Comparison of ENCODE assay signal across 8 cellular contexts in the genomic region with DNA sequence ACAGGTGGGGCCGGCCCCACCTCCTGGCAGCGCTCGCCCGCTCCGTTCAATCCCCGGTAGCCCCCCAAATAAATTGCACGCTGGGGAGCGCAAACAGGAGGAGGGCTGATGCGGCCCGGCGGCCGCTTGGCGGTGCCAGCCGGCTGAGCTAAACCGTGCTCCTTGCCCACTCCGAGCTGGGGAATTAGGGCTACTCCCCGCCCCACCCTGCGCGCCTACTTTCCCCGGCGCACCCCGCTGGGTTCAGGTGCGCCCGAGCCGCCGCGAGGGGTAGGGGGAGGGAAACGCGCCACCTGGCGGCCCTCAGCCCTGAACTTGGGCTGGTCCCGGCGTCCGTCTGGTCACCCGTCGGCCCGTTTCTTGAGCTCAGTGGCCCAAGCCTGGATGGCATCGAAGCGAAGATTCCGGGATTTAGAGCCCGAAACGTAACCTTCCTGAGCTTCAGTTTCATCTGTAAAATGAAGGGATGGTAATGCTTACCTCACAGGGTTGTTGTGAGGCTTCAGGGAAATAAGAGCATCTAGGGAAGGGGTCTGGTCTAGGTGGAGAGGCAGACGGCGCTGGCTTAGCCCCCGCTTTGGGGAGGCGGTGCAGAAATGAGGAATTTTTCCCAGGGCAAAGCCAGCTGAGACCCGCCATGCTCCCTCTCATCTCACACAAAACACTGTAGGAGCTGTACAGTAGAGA. TPM values are rescaled to one million over a fixed set of nuclear protein-coding genes. Genes with fewer than 3 reads are reported as not detected.
DNase-seq lines count a peak whose midpoint lies in the region; ATAC-seq and TF ChIP-seq lines count a peak whose summit lies in the region.

No MANE protein-coding gene starts in this region.

- no peaks in the 10 kb centered on the region for H3K36me3 Mint-ChIP-seq in activated T-helper 17 cell treated with anti-CD3 and anti-CD28 coated beads, Interleukin-2, amount 50 U/mL, for 72 hours (ENCODE audit: low read depth)

- H3K4me2 ChIP-seq in neuronal stem cell (ENCODE audit: insufficient read depth, low read length, poor library complexity, severe bottlenecking), result peak overlapping the region; percentile 96

- peaks cover 0 to 4% of the 10 kb centered on the region in 2 donors for H3K36me3 ChIP-seq in neuronal stem cell (replicated peaks in 1 of 2; ENCODE audit: control insufficient read depth in 2 of 2, insufficient read depth in 2 of 2, low read length in 2 of 2)
- no peaks in the 10 kb centered on the region for H3K36me3 ChIP-seq in suprapubic skin

- peak overlapping the region; percentile 67 for H3K23ac ChIP-seq in neuronal stem cell (ENCODE audit: low read depth, low read length, poor library complexity)

- H3K9me3 ChIP-seq in neuronal stem cell (replicated peaks in 1 of 2; ENCODE audit: control insufficient read depth in 2 of 2, insufficient read depth in 1 of 2, low read depth in 1 of 2, low read length in 2 of 2), result peaks cover 0 to 6% of the 10 kb centered on the region in 2 donors
- H3K9me3 ChIP-seq in suprapubic skin, result no peaks in the 10 kb centered on the region

- no peak overlapping the region for H4K8ac ChIP-seq in neuronal stem cell (ENCODE audit: low read depth, low read length)

- H2BK5ac ChIP-seq in neuronal stem cell (ENCODE audit: low read length), result no peak overlapping the region

- no peak overlapping the region for H4K91ac ChIP-seq in neuronal stem cell (ENCODE audit: low read depth, low read length, poor library complexity)

- H3K4me3 ChIP-seq in neuronal stem cell (ENCODE audit: low read length in 2 of 2) (peak overlapping the region; percentile 91 to 93), suprapubic skin (peak overlapping the region; percentile 82)

- peak; percentile 69 for ATAC-seq in GM19351 (IDR thresholded peaks at IDR 0.05; ENCODE audit: unreplicated experiment)
- ATAC-seq in HG03457 (IDR thresholded peaks at IDR 0.05; ENCODE audit: unreplicated experiment), result peak; percentile 53
- ATAC-seq in activated T-helper 17 cell treated with anti-CD3 and anti-CD28 coated beads, Interleukin-2, amount 50 U/mL, for 72 hours (replicated peaks), result peak; percentile 92

- no peaks in the 10 kb centered on the region for H3K4me1 Mint-ChIP-seq in activated T-helper 17 cell treated with anti-CD3 and anti-CD28 coated beads, Interleukin-2, amount 50 U/mL, for 72 hours

- H3K27ac ChIP-seq in neuronal stem cell (replicated peaks; ENCODE audit: low read length) (no peak overlapping the region), suprapubic skin (peak overlapping the region; percentile 77)

- H3K4me1 ChIP-seq in neuronal stem cell (ENCODE audit: control insufficient read depth in 2 of 2, insufficient read depth in 1 of 2, low read depth in 1 of 2, low read length in 2 of 2), result peaks cover 19 to 28% of the 10 kb centered on the region in 2 donors
- peaks cover 29% of the 10 kb centered on the region for H3K4me1 ChIP-seq in suprapubic skin

- peak overlapping the region; percentile 56 for H3K4me3 Mint-ChIP-seq in activated T-helper 17 cell treated with anti-CD3 and anti-CD28 coated beads, Interleukin-2, amount 50 U/mL, for 72 hours

- DNase-seq in Ammon's horn (ENCODE audit: low spot score), result peak; percentile 62
- DNase-seq in OCI-M1 (lab: John Stamatoyannopoulos, UW), result peak; percentile 59
- peak; percentile 16 for DNase-seq in foreskin melanocyte
- DNase-seq in neuronal stem cell (ENCODE audit: low spot score), result no peak
- peak; percentile 71 to 83 for DNase-seq in suprapubic skin (ENCODE audit: low spot score in 2 of 2)

- H3K27ac Mint-ChIP-seq in activated T-helper 17 cell treated with anti-CD3 and anti-CD28 coated beads, Interleukin-2, amount 50 U/mL, for 72 hours, result no peak overlapping the region

- TF ChIP-seq POLR2A in suprapubic skin (IDR thresholded peaks at IDR 0.05), result no peak

- no peak overlapping the region for H2BK15ac ChIP-seq in neuronal stem cell (ENCODE audit: low read length)

- H2BK12ac ChIP-seq in neuronal stem cell (ENCODE audit: low read length), result no peak overlapping the region

- H3K9ac ChIP-seq in neuronal stem cell (ENCODE audit: low read depth, low read length, poor library complexity), result peak overlapping the region; percentile 5

- H2BK120ac ChIP-seq in neuronal stem cell (ENCODE audit: low read depth, low read length), result no peak overlapping the region

- H3K79me1 ChIP-seq in neuronal stem cell (ENCODE audit: low read depth, low read length), result no peaks in the 10 kb centered on the region

- WGBS in neuronal stem cell (ENCODE audit: extremely low coverage in 2 of 2, insufficient read length in 2 of 2, insufficient replicate concordance in 1 of 2), 2 donors, result no CpG with 5 or more reads among the region's 46 CpGs
- WGBS in suprapubic skin, result 4% methylated on average over 25 of the region's 46 CpGs

- TF ChIP-seq EP300 in suprapubic skin (IDR thresholded peaks at IDR 0.05), result no peak

- no peaks in the 10 kb centered on the region for H3K9me3 Mint-ChIP-seq in activated T-helper 17 cell treated with anti-CD3 and anti-CD28 coated beads, Interleukin-2, amount 50 U/mL, for 72 hours

- peak overlapping the region; percentile 97 for H2AFZ ChIP-seq in neuronal stem cell (ENCODE audit: low read length)

- no peak overlapping the region for H2AK5ac ChIP-seq in neuronal stem cell (ENCODE audit: low read depth, low read length)

- peak; percentile 10 to 81 for TF ChIP-seq CTCF in suprapubic skin (IDR thresholded peaks at IDR 0.05)

- H3K14ac ChIP-seq in neuronal stem cell (ENCODE audit: low read length), result no peak overlapping the region

- H3K4ac ChIP-seq in neuronal stem cell (ENCODE audit: low read length), result no peak overlapping the region

- H3K27me3 ChIP-seq in neuronal stem cell (ENCODE audit: control insufficient read depth in 3 of 3, insufficient read depth in 3 of 3, low read depth in 1 of 3, low read length in 3 of 3) (peaks cover 0 to 28% (median 13%) of the 10 kb centered on the region in 3 experiments), suprapubic skin (peaks cover 38% of the 10 kb centered on the region)

- peaks cover 41% of the 10 kb centered on the region for H3K27me3 Mint-ChIP-seq in activated T-helper 17 cell treated with anti-CD3 and anti-CD28 coated beads, Interleukin-2, amount 50 U/mL, for 72 hours

- peak overlapping the region; percentile 92 for H3K18ac ChIP-seq in neuronal stem cell (ENCODE audit: low read length)

RNA-seq across cellular contexts. Expression of a gene that starts 0.5 kb away (rescaled TPM):
- total RNA-seq in activated T-helper 17 cell treated with anti-CD3 and anti-CD28 coated beads, Interleukin-2, amount 50 U/mL, for 72 hours, result under 1 TPM in 1 of 2 donors, not detected in 1; 0.09 TPM
- polyA plus RNA-seq in neuronal stem cell (2013, experiment 1 of 2), result 21.4 TPM
- polyA plus RNA-seq in neuronal stem cell (2013, experiment 2 of 2), result 21.2 TPM
- 100 to 1,000 TPM in 2 of 4 donors, 10 to 100 TPM in 2; 62.7 to 131 (median 95.1) TPM for total RNA-seq in suprapubic skin

RNA-seq across cellular contexts. Expression of a gene that starts 19.0 kb away (rescaled TPM):
- total RNA-seq in activated T-helper 17 cell treated with anti-CD3 and anti-CD28 coated beads, Interleukin-2, amount 50 U/mL, for 72 hours, result 10 to 100 TPM; 33.6 to 41.0 TPM
- 33.8 TPM for polyA plus RNA-seq in neuronal stem cell (2013, experiment 1 of 2)
- 35.1 TPM for polyA plus RNA-seq in neuronal stem cell (2013, experiment 2 of 2)
- 10 to 100 TPM; 14.1 to 50.7 (median 31.2) TPM for total RNA-seq in suprapubic skin

RNA-seq across cellular contexts. Expression of a gene that starts 52.7 kb away (rescaled TPM):
- 10 to 100 TPM in 1 of 2 donors, 1 to 10 TPM in 1; 8.1 to 10.3 TPM for total RNA-seq in activated T-helper 17 cell treated with anti-CD3 and anti-CD28 coated beads, Interleukin-2, amount 50 U/mL, for 72 hours
- polyA plus RNA-seq in neuronal stem cell (2013, experiment 1 of 2), result 2.1 TPM
- 2.4 TPM for polyA plus RNA-seq in neuronal stem cell (2013, experiment 2 of 2)
- 100 to 1,000 TPM; 169 to 416 (median 303) TPM for total RNA-seq in suprapubic skin

Comparison
In these comparisons a context has a peak if more than half of its experiments do, and no peak if none do; other contexts are left out.
1. RNA of a gene that starts 0.5 kb away (total RNA-seq): 62.7 to 131 TPM in suprapubic skin; 0.09 TPM in activated T-helper 17 cell treated with anti-CD3 and anti-CD28 coated beads, Interleukin-2, amount 50 U/mL, for 72 hours; every median in the first group is over 10 times any median in the second.
2. RNA of a gene that starts 52.7 kb away (total RNA-seq): 169 to 416 TPM in suprapubic skin; 8.1 to 10.3 TPM in activated T-helper 17 cell treated with anti-CD3 and anti-CD28 coated beads, Interleukin-2, amount 50 U/mL, for 72 hours; every median in the first group is over 10 times any median in the second.
3. Peak in every context shown above with its lines, with median percentiles within 50 percentile points of each other: ATAC-seq.